In genomic region chr13:95403349-95404140, GRCh38 we compare ENCODE assay signal across 9 cellular contexts.
DNase-seq lines count a peak whose midpoint lies in the region; ATAC-seq, FAIRE-seq and TF ChIP-seq lines count a peak whose summit lies in the region.
"Had no signal": no experiment of that assay in that cellular context is flagged by ENCODE, and none has a peak within 500 bp of the region (broad histone marks: within the 10 kb centered on the region; RNA-seq: fewer than 3 reads in every experiment).

No MANE protein-coding gene starts in this region.

- H3K9ac ChIP-seq in rectal smooth muscle tissue (ENCODE audit: low read length) = peak overlapping the region; percentile 16

- DNase-seq in EH (ENCODE audit: low read depth) = peak; percentile 9
- no peak for DNase-seq in fibroblast of villous mesenchyme (ENCODE audit: low read depth)
- no peak for DNase-seq in D721Med (ENCODE audit: insufficient read length, low spot score)
- DNase-seq in medulla oblongata (ENCODE audit: extremely low spot score) = no peak

- no peaks in the 10 kb centered on the region for H3K36me3 ChIP-seq in rectal smooth muscle tissue (ENCODE audit: control insufficient read depth, insufficient read depth, low read length)

- peaks cover 5% of the 10 kb centered on the region for H3K4me1 ChIP-seq in rectal smooth muscle tissue (ENCODE audit: control insufficient read depth, insufficient read depth, low read length)

- peak; percentile 27 for ATAC-seq in HG02571 (IDR thresholded peaks at IDR 0.05; ENCODE audit: unreplicated experiment)
- ATAC-seq in GM18867 (IDR thresholded peaks at IDR 0.05; ENCODE audit: unreplicated experiment) = no peak

- FAIRE-seq in D721Med (lab: Jason Lieb, UNC) = no peak

- H3K27me3 ChIP-seq in rectal smooth muscle tissue (ENCODE audit: control insufficient read depth, insufficient read depth, low read length) = no peaks in the 10 kb centered on the region

- TF ChIP-seq CTCF in WI38 (IDR thresholded peaks at IDR 0.05; ENCODE audit: low read depth, low read length) (no peak), fibroblast of villous mesenchyme (IDR thresholded peaks at IDR 0.05; ENCODE audit: insufficient read depth, low read depth, low read length) (no peak), D721Med (IDR thresholded peaks at IDR 0.05; ENCODE audit: insufficient read depth, missing control alignments) (no peak)

- H3K27ac ChIP-seq in rectal smooth muscle tissue (ENCODE audit: low read depth, low read length) = no peak overlapping the region

- H3K4me3 ChIP-seq in WI38 (ENCODE audit: low read depth, low read length) = peak overlapping the region; percentile 40
- peak overlapping the region; percentile 54 for H3K4me3 ChIP-seq in fibroblast of villous mesenchyme (ENCODE audit: low read depth, low read length)
- H3K4me3 ChIP-seq in rectal smooth muscle tissue (ENCODE audit: low read length) = peak overlapping the region; percentile 73
- H3K4me3 ChIP-seq: mucosa of descending colon had no signal
